In the genomic region with DNA sequence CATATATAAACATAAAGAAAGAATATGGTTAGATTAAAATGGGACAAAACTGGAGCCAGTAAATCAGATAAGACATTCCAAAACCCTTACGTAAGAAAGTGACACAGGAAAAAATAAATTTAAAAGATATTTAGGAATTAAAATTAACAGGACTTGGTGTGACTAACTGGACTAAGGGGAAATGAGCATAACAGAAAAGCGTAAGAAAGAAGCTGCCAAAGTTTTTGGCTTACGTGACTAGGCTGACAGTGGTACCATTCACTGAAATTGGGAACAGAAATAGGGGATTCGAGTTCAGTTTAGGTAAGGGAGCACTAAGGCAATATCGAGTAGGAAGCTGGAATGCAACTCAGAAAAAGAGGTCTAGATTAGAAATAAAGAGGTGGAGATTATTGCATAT, we compare ENCODE assay signal across 1 cellular context.
TF ChIP-seq lines count a peak whose summit lies in the region.

No MANE protein-coding gene starts in this region.

TF ChIP-seq in WTC11, 78 proteins besides CTCF, POLR2A, EP300 and RAD21 (continued from another document):
- TF ChIP-seq, protein P1, sequence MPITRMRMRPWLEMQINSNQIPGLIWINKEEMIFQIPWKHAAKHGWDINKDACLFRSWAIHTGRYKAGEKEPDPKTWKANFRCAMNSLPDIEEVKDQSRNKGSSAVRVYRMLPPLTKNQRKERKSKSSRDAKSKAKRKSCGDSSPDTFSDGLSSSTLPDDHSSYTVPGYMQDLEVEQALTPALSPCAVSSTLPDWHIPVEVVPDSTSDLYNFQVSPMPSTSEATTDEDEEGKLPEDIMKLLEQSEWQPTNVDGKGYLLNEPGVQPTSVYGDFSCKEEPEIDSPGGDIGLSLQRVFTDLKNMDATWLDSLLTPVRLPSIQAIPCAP (CRISPR knock-in tag; IDR thresholded peaks at IDR 0.05), result no peak
- no peak for TF ChIP-seq ZNF219 (CRISPR knock-in tag; IDR thresholded peaks at IDR 0.05; ENCODE audit: borderline replicate concordance)
- no peak for TF ChIP-seq SP1 (CRISPR knock-in tag; conservative IDR thresholded peaks at IDR 0.05)
- no peak for TF ChIP-seq ETV6 (CRISPR knock-in tag; IDR thresholded peaks at IDR 0.05)
- TF ChIP-seq, protein P2, sequence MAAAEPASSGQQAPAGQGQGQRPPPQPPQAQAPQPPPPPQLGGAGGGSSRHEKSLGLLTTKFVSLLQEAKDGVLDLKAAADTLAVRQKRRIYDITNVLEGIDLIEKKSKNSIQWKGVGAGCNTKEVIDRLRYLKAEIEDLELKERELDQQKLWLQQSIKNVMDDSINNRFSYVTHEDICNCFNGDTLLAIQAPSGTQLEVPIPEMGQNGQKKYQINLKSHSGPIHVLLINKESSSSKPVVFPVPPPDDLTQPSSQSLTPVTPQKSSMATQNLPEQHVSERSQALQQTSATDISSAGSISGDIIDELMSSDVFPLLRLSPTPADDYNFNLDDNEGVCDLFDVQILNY (CRISPR knock-in tag; IDR thresholded peaks at IDR 0.05), result no peak
- TF ChIP-seq TEAD4 (CRISPR knock-in tag; IDR thresholded peaks at IDR 0.05), result no peak
- TF ChIP-seq, protein P3, sequence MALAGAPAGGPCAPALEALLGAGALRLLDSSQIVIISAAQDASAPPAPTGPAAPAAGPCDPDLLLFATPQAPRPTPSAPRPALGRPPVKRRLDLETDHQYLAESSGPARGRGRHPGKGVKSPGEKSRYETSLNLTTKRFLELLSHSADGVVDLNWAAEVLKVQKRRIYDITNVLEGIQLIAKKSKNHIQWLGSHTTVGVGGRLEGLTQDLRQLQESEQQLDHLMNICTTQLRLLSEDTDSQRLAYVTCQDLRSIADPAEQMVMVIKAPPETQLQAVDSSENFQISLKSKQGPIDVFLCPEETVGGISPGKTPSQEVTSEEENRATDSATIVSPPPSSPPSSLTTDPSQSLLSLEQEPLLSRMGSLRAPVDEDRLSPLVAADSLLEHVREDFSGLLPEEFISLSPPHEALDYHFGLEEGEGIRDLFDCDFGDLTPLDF (CRISPR knock-in tag; IDR thresholded peaks at IDR 0.05), result no peak
- TF ChIP-seq NFE2L1 (CRISPR knock-in tag; IDR thresholded peaks at IDR 0.05), result no peak
- TF ChIP-seq, protein P4, sequence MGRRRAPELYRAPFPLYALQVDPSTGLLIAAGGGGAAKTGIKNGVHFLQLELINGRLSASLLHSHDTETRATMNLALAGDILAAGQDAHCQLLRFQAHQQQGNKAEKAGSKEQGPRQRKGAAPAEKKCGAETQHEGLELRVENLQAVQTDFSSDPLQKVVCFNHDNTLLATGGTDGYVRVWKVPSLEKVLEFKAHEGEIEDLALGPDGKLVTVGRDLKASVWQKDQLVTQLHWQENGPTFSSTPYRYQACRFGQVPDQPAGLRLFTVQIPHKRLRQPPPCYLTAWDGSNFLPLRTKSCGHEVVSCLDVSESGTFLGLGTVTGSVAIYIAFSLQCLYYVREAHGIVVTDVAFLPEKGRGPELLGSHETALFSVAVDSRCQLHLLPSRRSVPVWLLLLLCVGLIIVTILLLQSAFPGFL (CRISPR knock-in tag; IDR thresholded peaks at IDR 0.05; ENCODE audit: borderline replicate concordance), result no peak
- TF ChIP-seq, protein P5, sequence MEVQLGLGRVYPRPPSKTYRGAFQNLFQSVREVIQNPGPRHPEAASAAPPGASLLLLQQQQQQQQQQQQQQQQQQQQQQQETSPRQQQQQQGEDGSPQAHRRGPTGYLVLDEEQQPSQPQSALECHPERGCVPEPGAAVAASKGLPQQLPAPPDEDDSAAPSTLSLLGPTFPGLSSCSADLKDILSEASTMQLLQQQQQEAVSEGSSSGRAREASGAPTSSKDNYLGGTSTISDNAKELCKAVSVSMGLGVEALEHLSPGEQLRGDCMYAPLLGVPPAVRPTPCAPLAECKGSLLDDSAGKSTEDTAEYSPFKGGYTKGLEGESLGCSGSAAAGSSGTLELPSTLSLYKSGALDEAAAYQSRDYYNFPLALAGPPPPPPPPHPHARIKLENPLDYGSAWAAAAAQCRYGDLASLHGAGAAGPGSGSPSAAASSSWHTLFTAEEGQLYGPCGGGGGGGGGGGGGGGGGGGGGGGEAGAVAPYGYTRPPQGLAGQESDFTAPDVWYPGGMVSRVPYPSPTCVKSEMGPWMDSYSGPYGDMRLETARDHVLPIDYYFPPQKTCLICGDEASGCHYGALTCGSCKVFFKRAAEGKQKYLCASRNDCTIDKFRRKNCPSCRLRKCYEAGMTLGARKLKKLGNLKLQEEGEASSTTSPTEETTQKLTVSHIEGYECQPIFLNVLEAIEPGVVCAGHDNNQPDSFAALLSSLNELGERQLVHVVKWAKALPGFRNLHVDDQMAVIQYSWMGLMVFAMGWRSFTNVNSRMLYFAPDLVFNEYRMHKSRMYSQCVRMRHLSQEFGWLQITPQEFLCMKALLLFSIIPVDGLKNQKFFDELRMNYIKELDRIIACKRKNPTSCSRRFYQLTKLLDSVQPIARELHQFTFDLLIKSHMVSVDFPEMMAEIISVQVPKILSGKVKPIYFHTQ (CRISPR knock-in tag; IDR thresholded peaks at IDR 0.05), result no peak
- no peak for TF ChIP-seq ZNF121 (CRISPR knock-in tag; IDR thresholded peaks at IDR 0.05)
- no peak for TF ChIP-seq FOXJ3 (CRISPR knock-in tag; IDR thresholded peaks at IDR 0.05; ENCODE audit: borderline replicate concordance)
- TF ChIP-seq NFYB (CRISPR knock-in tag; conservative IDR thresholded peaks at IDR 0.05; ENCODE audit: low read depth), result no peak
- no peak for TF ChIP-seq MYBL2 (CRISPR knock-in tag; IDR thresholded peaks at IDR 0.05)
TF ChIP-seq in WTC11: peak in this region for 0.
